ENCODE assay signal across 1 cellular context in genomic region chr9:35341585-35341984, GRCh38.
TF ChIP-seq lines count a peak whose summit lies in the region.

No MANE protein-coding gene starts in this region.

TF ChIP-seq in SK-N-SH, 30 proteins besides CTCF, POLR2A, EP300 and RAD21 (continued from another document):
- TF ChIP-seq ZBTB33 (IDR thresholded peaks at IDR 0.05; ENCODE audit: borderline replicate concordance, low read depth) (no peak), RCOR1 (IDR thresholded peaks at IDR 0.05; ENCODE audit: low read length) (no peak), FOXM1 (IDR thresholded peaks at IDR 0.05; ENCODE audit: low read depth) (no peak), NFIC (IDR thresholded peaks at IDR 0.05; ENCODE audit: borderline replicate concordance) (no peak), TAF1 (IDR thresholded peaks at IDR 0.05; ENCODE audit: borderline replicate concordance, low read depth, low read length) (no peak), PBX3 (IDR thresholded peaks at IDR 0.05) (no peak)
